ENCODE assay signal across 10 cellular contexts in the genomic region with DNA sequence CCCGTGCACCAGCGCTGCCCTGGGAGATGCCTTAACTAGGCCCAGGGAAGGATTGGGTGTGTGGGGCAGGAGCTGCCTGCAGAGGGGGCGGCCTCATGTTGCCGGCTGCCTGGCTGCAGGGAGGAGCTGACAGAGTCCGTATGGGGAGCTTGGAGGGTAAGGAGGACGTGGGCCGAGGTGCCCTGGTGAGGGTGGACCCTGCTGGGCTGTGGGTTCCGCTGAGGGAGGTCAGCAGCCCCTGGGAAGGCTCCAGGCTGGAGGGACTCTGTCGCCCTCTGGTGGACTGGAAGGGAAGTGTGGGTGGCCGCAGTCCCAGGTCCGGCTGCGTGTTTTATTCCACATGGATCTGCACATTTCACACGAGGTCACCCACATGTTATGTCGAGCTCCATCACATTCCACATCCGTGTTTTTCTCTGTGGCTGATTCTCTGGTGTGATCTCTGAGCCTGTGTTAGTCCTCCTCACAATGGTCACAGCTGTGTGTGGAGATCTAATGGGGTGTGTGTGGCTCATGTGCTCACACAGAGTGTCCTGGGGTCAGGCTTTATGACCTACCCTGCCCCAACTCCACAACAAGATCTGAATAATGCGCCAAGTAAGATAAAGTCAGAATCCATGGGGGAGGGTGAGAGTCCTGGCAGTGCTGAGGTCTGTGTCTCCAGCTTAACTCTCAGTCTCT. TPM values are rescaled to one million over a fixed set of nuclear protein-coding genes. Genes with fewer than 3 reads are reported as not detected.
DNase-seq lines count a peak whose midpoint lies in the region; ATAC-seq and TF ChIP-seq lines count a peak whose summit lies in the region.
"Had no signal": no experiment of that assay in that cellular context is flagged by ENCODE, and none has a peak within 500 bp of the region (broad histone marks: within the 10 kb centered on the region; RNA-seq: fewer than 3 reads in every experiment).

No MANE protein-coding gene starts in this region.

- CTCF ChIA-PET in CD4-positive, alpha-beta T cell (lab: Charles Lee) = interaction anchor here (0.9 to 1.3 kb wide), 4 partner anchors 10 to 146 kb away, joined by 3 to 8 read pairs (median 4); no protein-coding TSS in a partner anchor
- CTCF ChIA-PET in HCT116 (lab: Charles Lee) = interaction anchor here (0.7 to 2.1 kb wide), 11 partner anchors 11 to 187 kb away, joined by 3 to 16 read pairs (median 4); no protein-coding TSS in a partner anchor

- H3K36me3 ChIP-seq in HCT116 (ENCODE audit: control insufficient read depth in 1 of 2, insufficient read depth in 2 of 2, low read length in 2 of 2) (no peaks in the 10 kb centered on the region), tibial artery (no peaks in the 10 kb centered on the region)

- no peak overlapping the region for H3K4me3 Mint-ChIP-seq in CD4-positive, alpha-beta T cell
- H3K4me3 Mint-ChIP-seq: natural killer cell treated with Interleukin-12 subunit alpha and Interleukin-12 subunit beta and Interleukin-15 and Interleukin-18, amount 100 ng/mL, for 72 hours had no signal

- TF ChIP-seq RAD21 in HCT116 (IDR thresholded peaks at IDR 0.05; ENCODE audit: low read depth) = peak; percentile 62

- peaks cover 27% of the 10 kb centered on the region for H3K27me3 Mint-ChIP-seq in CD4-positive, alpha-beta T cell

- no peak overlapping the region for H3K27ac Mint-ChIP-seq in CD4-positive, alpha-beta T cell
- H3K27ac Mint-ChIP-seq: natural killer cell treated with Interleukin-12 subunit alpha and Interleukin-12 subunit beta and Interleukin-15 and Interleukin-18, amount 100 ng/mL, for 72 hours had no signal

- POLR2A ChIA-PET in CD4-positive, alpha-beta T cell (lab: Charles Lee) = no interaction called here
- POLR2A ChIA-PET in HCT116 (lab: Charles Lee) = no interaction called here

- intact Hi-C loops in CD4-positive, alpha-beta T cell (cut with DNase I, micrococcal nuclease) = loop anchor here (1.0 kb wide), 1 partner anchor 146 kb away; no protein-coding TSS in a partner anchor
- intact Hi-C loops in HCT116 (cut with micrococcal nuclease) = loop anchor here (1.0 to 5.0 kb wide), 2 partner anchors 34 to 146 kb away; no protein-coding TSS in a partner anchor
- intact Hi-C loops in dorsolateral prefrontal cortex (cut with DNase I) = loop anchor here (2.0 to 5.0 kb wide), 2 partner anchors 30 to 149 kb away; no protein-coding TSS in a partner anchor
- intact Hi-C loops in tibial artery (cut with DNase I; ENCODE audit: low total_unique reads) = no loop called here

- H3K9me2 ChIP-seq in HCT116 (ENCODE audit: insufficient read depth) = no peaks in the 10 kb centered on the region

- peak in 8 of 10 experiments; percentile 17 to 50 (median 22) for DNase-seq in CD4-positive, alpha-beta T cell
- no peak for DNase-seq in HCT116 (ENCODE audit: low read depth, low spot score)
- peak in 6 of 10 donors; percentile 17 to 53 (median 39) for DNase-seq in dorsolateral prefrontal cortex
- DNase-seq in myocyte (ENCODE audit: low read depth) = peak; percentile 22
- DNase-seq in tibial artery = no peak

- H3K27me3 ChIP-seq in CD4-positive, alpha-beta T cell (ENCODE audit: control insufficient read depth, insufficient read depth, low read length) = peaks cover 6% of the 10 kb centered on the region
- H3K27me3 ChIP-seq in HCT116 (ENCODE audit: insufficient read depth, low read length) (peaks cover 8% of the 10 kb centered on the region; the same call in 1 of the 2 replicates), dorsolateral prefrontal cortex (peaks cover 0 to 2% (median 0%) of the 10 kb centered on the region in 45 donors), tibial artery (peaks cover 0 to 3% of the 10 kb centered on the region in 2 donors)

- TF ChIP-seq CTCF in CD4-positive, alpha-beta T cell (IDR thresholded peaks at IDR 0.05) = peak; percentile 98
- TF ChIP-seq CTCF in HCT116 (IDR thresholded peaks at IDR 0.05 in 2 of 3, conservative IDR thresholded peaks at IDR 0.05 in 1 of 3; ENCODE audit: borderline replicate concordance in 1 of 3, insufficient read depth in 1 of 3, low read depth in 2 of 3, low read length in 2 of 3) = peak; percentile 59 to 96 (median 92)
- TF ChIP-seq CTCF in VCaP (conservative IDR thresholded peaks at IDR 0.05) = peak; percentile 96
- peak; percentile 39 to 94 (median 88) for TF ChIP-seq CTCF in dorsolateral prefrontal cortex (IDR thresholded peaks at IDR 0.05 in 54 of 56, conservative IDR thresholded peaks at IDR 0.05 in 2 of 56; ENCODE audit: low read depth in 1 of 56, partially characterized antibody in 56 of 56)
- TF ChIP-seq CTCF in tibial artery (IDR thresholded peaks at IDR 0.05) = peak; percentile 53 to 82

- no peaks in the 10 kb centered on the region for H4K20me1 ChIP-seq in HCT116 (ENCODE audit: insufficient read depth)

- H3K4me2 ChIP-seq in HCT116 (ENCODE audit: low read length) = no peak overlapping the region

- no peaks in the 10 kb centered on the region for H3K9me3 ChIP-seq in CD4-positive, alpha-beta T cell (ENCODE audit: control insufficient read depth, low read length)
- H3K9me3 ChIP-seq in HCT116 (ENCODE audit: control insufficient read depth in 1 of 2, insufficient read depth in 1 of 2, low read depth in 1 of 2, low read length in 2 of 2) (no peaks in the 10 kb centered on the region), tibial artery (no peaks in the 10 kb centered on the region)

- no peak overlapping the region for H3K9ac ChIP-seq in HCT116 (ENCODE audit: low read length)

- H2AFZ ChIP-seq in HCT116 (ENCODE audit: low read depth, low read length, poor library complexity, severe bottlenecking) = no peak overlapping the region

- no peak overlapping the region for H3K27ac ChIP-seq in CD4-positive, alpha-beta T cell (ENCODE audit: low read depth, low read length)
- H3K27ac ChIP-seq in HCT116 (ENCODE audit: low read depth, low read length) (no peak overlapping the region), VCaP (no peak overlapping the region), dorsolateral prefrontal cortex (no peak overlapping the region), tibial artery (no peak overlapping the region)

- RAD21 ChIA-PET in HCT116 (lab: Charles Lee; ENCODE audit: low non-redundant PET in 1 of 2, low total read pairs in 2 of 2, uncharacterized antibody in 2 of 2, unreplicated experiment in 2 of 2) = no interaction called here

- no peak for TF ChIP-seq POLR2A in HCT116 (IDR thresholded peaks at IDR 0.05; ENCODE audit: borderline replicate concordance, extremely low read depth, insufficient read depth, insufficient read length)

- H3K4me1 Mint-ChIP-seq in CD4-positive, alpha-beta T cell (ENCODE audit: low read depth) = no peaks in the 10 kb centered on the region

- BruUV-seq in HCT116 (replicated peaks; lab: Mats Ljungman, UMichigan) = no TSS peak

- H3K4me1 ChIP-seq in HCT116 (ENCODE audit: control insufficient read depth in 1 of 2, insufficient read depth in 2 of 2, low read length in 2 of 2) (no peaks in the 10 kb centered on the region), tibial artery (no peaks in the 10 kb centered on the region)

- no peaks in the 10 kb centered on the region for H3K36me3 Mint-ChIP-seq in CD4-positive, alpha-beta T cell (ENCODE audit: low read depth)
- H3K36me3 Mint-ChIP-seq: natural killer cell treated with Interleukin-12 subunit alpha and Interleukin-12 subunit beta and Interleukin-15 and Interleukin-18, amount 100 ng/mL, for 72 hours had no signal

- H3K9me3 Mint-ChIP-seq in CD4-positive, alpha-beta T cell = no peaks in the 10 kb centered on the region
- H3K9me3 Mint-ChIP-seq: natural killer cell treated with Interleukin-12 subunit alpha and Interleukin-12 subunit beta and Interleukin-15 and Interleukin-18, amount 100 ng/mL, for 72 hours had no signal

- ATAC-seq in CD4-positive, alpha-beta T cell (ENCODE audit: poor library complexity) = no peak
- peak; percentile 91 for ATAC-seq in HCT116
- no peak for ATAC-seq in GM21529 (IDR thresholded peaks at IDR 0.05; ENCODE audit: unreplicated experiment)
- no peak for ATAC-seq in HG03442 (IDR thresholded peaks at IDR 0.05; ENCODE audit: unreplicated experiment)

- H3K4me3 ChIP-seq in HCT116 (replicated peaks in 1 of 2; ENCODE audit: low read depth in 1 of 2, low read length in 2 of 2) (no peak overlapping the region), dorsolateral prefrontal cortex (no peak overlapping the region), tibial artery (no peak overlapping the region)

- H3K79me2 ChIP-seq in HCT116 (ENCODE audit: insufficient read depth, low read length) = no peaks in the 10 kb centered on the region

TF ChIP-seq in HCT116, 20 proteins besides CTCF, POLR2A, EP300 and RAD21:
- TF ChIP-seq CEBPB (IDR thresholded peaks at IDR 0.05; ENCODE audit: low read depth) = no peak
- TF ChIP-seq, protein P1, sequence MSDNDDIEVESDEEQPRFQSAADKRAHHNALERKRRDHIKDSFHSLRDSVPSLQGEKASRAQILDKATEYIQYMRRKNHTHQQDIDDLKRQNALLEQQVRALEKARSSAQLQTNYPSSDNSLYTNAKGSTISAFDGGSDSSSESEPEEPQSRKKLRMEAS (IDR thresholded peaks at IDR 0.05) = peak; percentile 33; the same call in 1 of the 2 replicates

RNA-seq across cellular contexts. Expression of a gene that starts 1.8 kb away (rescaled TPM):
- total RNA-seq in CD4-positive, alpha-beta T cell = not detected
- total RNA-seq in HCT116 (2021; ENCODE audit: unreplicated experiment) (not detected), dorsolateral prefrontal cortex (under 1 TPM in 5 of 120 experiments, not detected in 115; 0.19 to 0.73 (median 0.51) TPM), myocyte (not detected in 2 replicates)
- not detected in 2 replicates for polyA plus RNA-seq in HCT116 (2012)
- not detected for polyA plus RNA-seq in myocyte (2012)
- total RNA-seq: LHCN-M2; natural killer cell treated with Interleukin-12 subunit alpha and Interleukin-12 subunit beta and Interleukin-15 and Interleukin-18, amount 100 ng/mL, for 72 hours had no signal

Comparison
In these comparisons a context has a peak if more than half of its experiments do, and no peak if none do; other contexts are left out.
1. DNase-seq: peak in CD4-positive, alpha-beta T cell (8 of 10), dorsolateral prefrontal cortex (6 of 10) and myocyte (single experiment); none in HCT116 (single experiment) and tibial artery (0 of 2).
2. Peak in every context shown above with its lines, with median percentiles within 50 percentile points of each other: CTCF ChIP-seq.